In the genomic region with DNA sequence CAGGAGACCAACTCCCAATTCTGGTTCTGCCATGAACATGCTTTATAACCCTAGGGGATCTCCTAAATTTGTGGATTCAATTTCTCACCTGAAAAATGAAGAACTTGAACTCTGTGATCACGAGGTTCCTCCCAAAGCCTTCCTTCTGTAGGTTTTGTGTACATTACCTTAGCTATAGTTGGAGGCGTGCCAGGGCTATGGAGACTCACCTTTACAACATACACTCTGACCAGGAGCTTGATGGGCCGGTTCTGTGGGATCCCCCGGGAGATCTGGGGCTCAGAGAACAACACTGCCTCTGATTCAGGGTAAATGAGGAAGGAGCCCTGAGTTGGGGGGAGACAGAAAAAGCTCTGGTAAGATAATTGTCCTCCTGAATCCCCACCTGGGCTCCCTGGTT, we compare ENCODE assay signal across 28 cellular contexts. TPM values are rescaled to one million over a fixed set of nuclear protein-coding genes. Genes with fewer than 3 reads are reported as not detected.
DNase-seq lines count a peak whose midpoint lies in the region; ATAC-seq, FAIRE-seq and TF ChIP-seq lines count a peak whose summit lies in the region.
"Had no signal": no experiment of that assay in that cellular context is flagged by ENCODE, and none has a peak within 500 bp of the region (broad histone marks: within the 10 kb centered on the region; RNA-seq: fewer than 3 reads in every experiment).

No MANE protein-coding gene starts in this region.

- POLR2A ChIA-PET in HepG2 (lab: Yijun Ruan, JAX), result interaction anchor here (1.8 kb wide), 1 partner anchor 34 kb away, joined by 8 read pairs; a partner anchor contains a TSS
- POLR2A ChIA-PET in PC-9 (lab: Charles Lee; ENCODE audit: unreplicated experiment), result interaction anchor here (0.6 to 1.1 kb wide), 3 partner anchors 13 to 43 kb away, joined by 3 to 12 read pairs (median 4); no protein-coding TSS in a partner anchor

- no peak for FAIRE-seq in HepG2 (lab: Jason Lieb, UNC)

- intact Hi-C loops in HepG2 (cut with micrococcal nuclease; ENCODE audit: unreplicated experiment) (no loop called here), right lobe of liver (cut with DNase I) (no loop called here), PC-9 (cut with micrococcal nuclease; ENCODE audit: unreplicated experiment) (loop anchor here (1.0 to 2.0 kb wide), 2 partner anchors 31 to 40 kb away; no protein-coding TSS in a partner anchor), left colon (cut with DNase I, micrococcal nuclease) (no loop called here), adrenal gland (cut with DNase I) (no loop called here)

- ATAC-seq in HepG2 (peak; percentile 53), right lobe of liver (no peak), left colon (peak; percentile 96), GM21447 (IDR thresholded peaks at IDR 0.05; ENCODE audit: unreplicated experiment) (no peak), HG03139 (IDR thresholded peaks at IDR 0.05; ENCODE audit: unreplicated experiment) (no peak)
- ATAC-seq: GM23338; stimulated activated naive CD8-positive, alpha-beta T cell treated with anti-CD3 and anti-CD28 coated beads, Interleukin-15, Interleukin-2, amounts not matched to agents 100 U/mL and 50 U/mL, for 24 hours had no signal

- H3K4me2 ChIP-seq in HepG2 (ENCODE audit: low read depth, low read length) (peak overlapping the region; percentile 46), PC-9 (peak overlapping the region; percentile 78)
- H3K4me2 ChIP-seq: GM23338 had no signal

- H2AFZ ChIP-seq in HepG2 (ENCODE audit: low read length), result no peak overlapping the region
- peak overlapping the region; percentile 54; the same call in 1 of the 2 replicates for H2AFZ ChIP-seq in PC-9
- H2AFZ ChIP-seq: GM23338 had no signal

- peaks cover 41% of the 10 kb centered on the region for H3F3A ChIP-seq in PC-9 (ENCODE audit: insufficient read depth, low read depth)

- TF ChIP-seq EP300 in HepG2 (IDR thresholded peaks at IDR 0.05; ENCODE audit: low read depth in 2 of 2, low read length in 2 of 2), result no peak
- TF ChIP-seq EP300 in HepG2 (CRISPR knock-in tag; IDR thresholded peaks at IDR 0.05; ENCODE audit: borderline replicate concordance), result no peak

- CTCF ChIA-PET in HepG2 (lab: Yijun Ruan, JAX; ENCODE audit: low intra/inter-chr PET ratio, low total read pairs), result no interaction called here
- CTCF ChIA-PET in PC-9 (lab: Charles Lee), result interaction anchor here (1.5 kb wide), 1 partner anchor 43 kb away, joined by 3 read pairs; no protein-coding TSS in a partner anchor

- no peak for TF ChIP-seq POLR2A in HepG2 (IDR thresholded peaks at IDR 0.05; ENCODE audit: insufficient read depth in 1 of 2, low read depth in 2 of 2, low read length in 2 of 2)
- TF ChIP-seq POLR2A in right lobe of liver (IDR thresholded peaks at IDR 0.05), result no peak
- no peak for TF ChIP-seq POLR2A in adrenal gland (IDR thresholded peaks at IDR 0.05)

- H3K36me3 ChIP-seq in HepG2 (replicated peaks in 1 of 2; ENCODE audit: control insufficient read depth in 1 of 2, insufficient read depth in 2 of 2, low read length in 2 of 2) (no peaks in the 10 kb centered on the region), right lobe of liver (no peaks in the 10 kb centered on the region), PC-9 (ENCODE audit: low read depth) (peaks cover 31% of the 10 kb centered on the region), adrenal gland (replicated peaks in 1 of 2) (no peaks in the 10 kb centered on the region)
- H3K36me3 ChIP-seq: Peyer's patch, thyroid gland had no signal

- H3K4me3 ChIP-seq in HepG2 (replicated peaks in 1 of 3; ENCODE audit: insufficient read depth in 1 of 3, low read depth in 2 of 3, low read length in 3 of 3) (no peak overlapping the region), right lobe of liver (no peak overlapping the region), PC-9 (peak overlapping the region; percentile 32; the same call in 1 of the 2 replicates), adrenal gland (no peak overlapping the region)
- H3K4me3 ChIP-seq: GM23338, Peyer's patch, SK-N-MC, thyroid gland had no signal

- DNase-seq in HepG2 (ENCODE audit: low spot score), result peak; percentile 62
- no peak for DNase-seq in right lobe of liver
- peak; percentile 88 to 95 for DNase-seq in PC-9
- peak; percentile 89 to 92 for DNase-seq in left colon
- no peak for DNase-seq in activated CD4-positive, alpha-beta T cell treated with anti-CD3 and anti-CD28 coated beads for 48 hours
- DNase-seq in adrenal gland, result no peak
- DNase-seq: activated CD4-positive, alpha-beta T cell treated with anti-CD3 and anti-CD28 coated beads, Interleukin-2, amount 50 U/mL, for 4 hours; activated CD8-positive, alpha-beta memory T cell treated with anti-CD3 and anti-CD28 coated beads, Interleukin-2, amount 50 U/mL, for 4 hours; EL; MV-4-11; NCI-H187 treated with DMSO at 0.1 percent for 48 hours; NCI-H226; NK-92 treated with Interleukin-12 subunit alpha and Interleukin-12 subunit beta, amount 100 ng/mL, for 24 hours; nucleus accumbens; retina; stimulated activated CD4-positive, alpha-beta T cell treated with anti-CD3 and anti-CD28 coated beads, Interleukin-4, amount 100 ng/mL, for 4 hours; stimulated activated naive CD8-positive, alpha-beta T cell treated with anti-CD3 and anti-CD28 coated beads, Interleukin-15, Interleukin-2, amounts not matched to agents 100 U/mL and 50 U/mL, for 24 hours; T-helper 2 cell; thyroid gland had no signal

- in situ Hi-C loops in HepG2 (cut with HindIII; ENCODE audit: extremely low pct_ligation_motif_present, low pct_unique_long_range_greater_than_20kb), result no loop called here

- TF ChIP-seq CTCF in HepG2 (CRISPR knock-in tag; IDR thresholded peaks at IDR 0.05), result no peak
- no peak for TF ChIP-seq CTCF in right lobe of liver (IDR thresholded peaks at IDR 0.05)
- TF ChIP-seq CTCF in PC-9 (conservative IDR thresholded peaks at IDR 0.05), result no peak
- no peak for TF ChIP-seq CTCF in adrenal gland (IDR thresholded peaks at IDR 0.05)

- no peaks in the 10 kb centered on the region for H3K9me2 ChIP-seq in PC-9 (ENCODE audit: insufficient read depth)

- no TSS peak for BruUV-seq in HepG2 (replicated peaks; lab: Mats Ljungman, UMichigan)
- BruUV-seq in PC-9 (replicated peaks; lab: Mats Ljungman, UMichigan), result no TSS peak

- H3K27ac ChIP-seq in HepG2 (ENCODE audit: extremely low read length, insufficient read depth, low read length) (no peak overlapping the region), right lobe of liver (no peak overlapping the region), PC-9 (peak overlapping the region; percentile 91), adrenal gland (no peak overlapping the region)
- H3K27ac ChIP-seq: Peyer's patch, SK-N-MC, thyroid gland, VCaP had no signal

- H3K4me1 ChIP-seq in HepG2 (ENCODE audit: insufficient read depth, low read length) (peaks cover 23% of the 10 kb centered on the region), right lobe of liver (no peaks in the 10 kb centered on the region), PC-9 (replicated peaks; ENCODE audit: insufficient read depth) (peaks cover 44% of the 10 kb centered on the region), adrenal gland (replicated peaks in 1 of 2) (no peaks in the 10 kb centered on the region)
- H3K4me1 ChIP-seq: Peyer's patch, thyroid gland had no signal

- no peaks in the 10 kb centered on the region for H3K79me2 ChIP-seq in HepG2 (ENCODE audit: insufficient read depth, low read length)
- H3K79me2 ChIP-seq in PC-9 (ENCODE audit: low read depth), result no peaks in the 10 kb centered on the region

- no peak for TF ChIP-seq RAD21 in HepG2 (CRISPR knock-in tag; IDR thresholded peaks at IDR 0.05)

- H4K20me1 ChIP-seq in HepG2 (ENCODE audit: insufficient read depth, low read length) (no peaks in the 10 kb centered on the region), PC-9 (ENCODE audit: insufficient read depth) (no peaks in the 10 kb centered on the region)

- no peak overlapping the region for H3K9ac ChIP-seq in HepG2 (ENCODE audit: insufficient read depth, low read depth, low read length)

- no peaks in the 10 kb centered on the region for H3K27me3 ChIP-seq in HepG2 (ENCODE audit: control insufficient read depth in 1 of 2, insufficient read depth in 2 of 2, low read length in 2 of 2)
- no peaks in the 10 kb centered on the region for H3K27me3 ChIP-seq in right lobe of liver
- no peaks in the 10 kb centered on the region for H3K27me3 ChIP-seq in PC-9 (ENCODE audit: insufficient read depth, low read depth)
- H3K27me3 ChIP-seq in adrenal gland, result no peaks in the 10 kb centered on the region
- H3K27me3 ChIP-seq: Peyer's patch, thyroid gland had no signal

- WGBS in HepG2 (ENCODE audit: low lambda C conversion rate), result 0% methylated on average over 4 of the region's 4 CpGs
- 33% methylated on average over 3 of the region's 4 CpGs for WGBS in right lobe of liver (ENCODE audit: insufficient coverage, low coverage, low lambda C conversion rate, missing lambda C conversion rate)
- WGBS in adrenal gland, 4 donors, result 70 to 84% (median 81%) methylated on average over 2 to 4 of the region's 4 CpGs

- H3K9me3 ChIP-seq in HepG2 (ENCODE audit: low read length) (peaks cover 8% of the 10 kb centered on the region), right lobe of liver (no peaks in the 10 kb centered on the region), PC-9 (ENCODE audit: insufficient read depth, low read depth) (no peaks in the 10 kb centered on the region), adrenal gland (replicated peaks in 1 of 3) (no peaks in the 10 kb centered on the region)
- H3K9me3 ChIP-seq: thyroid gland had no signal

RNA-seq across cellular contexts. Expression of a gene that starts 34.1 kb away (rescaled TPM):
- total RNA-seq in HepG2 (2016; rRNA removed; fragmentation: Illumina TruSeq; extraction: Trizol), result 224 and 407 TPM in 2 replicates
- total RNA-seq in HepG2 (2016; cell fraction: cytosol; rRNA removed; fragmentation: Illumina TruSeq; extraction: Trizol; ENCODE audit: low read depth), result 309 and 324 TPM in 2 replicates
- 220 and 420 TPM in 2 replicates for total RNA-seq in HepG2 (2016; cell fraction: insoluble cytoplasmic fraction; rRNA removed; fragmentation: Illumina TruSeq; extraction: Trizol)
- 396 and 433 TPM in 2 replicates for total RNA-seq in HepG2 (2016; cell fraction: membrane; rRNA removed; fragmentation: Illumina TruSeq; extraction: Trizol)
- 264 and 296 TPM in 2 replicates for total RNA-seq in HepG2 (2016; cell fraction: nucleus; rRNA removed; fragmentation: Illumina TruSeq; extraction: Trizol)
- 610 and 670 TPM in 2 replicates for polyA plus RNA-seq in HepG2 (2011; rRNA removed)
- 697 and 907 TPM in 2 replicates for polyA plus RNA-seq in HepG2 (2011; cell fraction: cytosol; rRNA removed)
- polyA plus RNA-seq in HepG2 (2011; cell fraction: nucleus; rRNA removed), result 512 and 519 TPM in 2 replicates
- polyA plus RNA-seq in HepG2 (2012), result 356 and 493 TPM in 2 replicates
- 247 and 288 TPM in 2 replicates for polyA plus RNA-seq in HepG2 (2016; cell fraction: cytosol; fragmentation: Illumina TruSeq; extraction: Trizol; ENCODE audit: low read depth)
- polyA plus RNA-seq in HepG2 (2016; cell fraction: insoluble cytoplasmic fraction; fragmentation: Illumina TruSeq; extraction: Trizol; ENCODE audit: low read depth), result 179 and 200 TPM in 2 replicates
- 343 and 357 TPM in 2 replicates for polyA plus RNA-seq in HepG2 (2016; cell fraction: membrane; fragmentation: Illumina TruSeq; extraction: Trizol; ENCODE audit: low read depth)
- 461 and 472 TPM in 2 replicates for polyA plus RNA-seq in HepG2 (2016; cell fraction: nucleus; fragmentation: Illumina TruSeq; extraction: Trizol; ENCODE audit: insufficient read depth, low read depth)
- 491 and 704 TPM in 2 replicates for polyA minus RNA-seq in HepG2 (2011; rRNA and poly(A)+ RNA removed; ENCODE audit: low replicate concordance)
- 143 and 159 TPM in 2 replicates for polyA minus RNA-seq in HepG2 (2011; cell fraction: cytosol; rRNA and poly(A)+ RNA removed)
- 106 and 126 TPM in 2 replicates for polyA minus RNA-seq in HepG2 (2011; cell fraction: nucleus; rRNA and poly(A)+ RNA removed)
- 100 to 1,000 TPM in 4 of 6 experiments, 10 to 100 TPM in 2; 82.7 to 129 (median 112) TPM for total RNA-seq in right lobe of liver
- total RNA-seq in PC-9 (2021), result 341 and 435 TPM in 2 replicates
- total RNA-seq in left colon, result 100 to 1,000 TPM; 262 to 278 TPM
- total RNA-seq in adrenal gland, result 100 to 1,000 TPM; 233 to 377 (median 271) TPM
- 100 to 1,000 TPM; 217 to 351 (median 221) TPM for polyA plus RNA-seq in adrenal gland

RNA-seq across cellular contexts. Expression of a gene that starts 39.7 kb away (rescaled TPM):
- total RNA-seq in HepG2 (2016; rRNA removed; fragmentation: Illumina TruSeq; extraction: Trizol) (2.5 and 5.8 TPM in 2 replicates), right lobe of liver (10 to 100 TPM in 1 of 6 experiments, 1 to 10 TPM in 5; 1.7 to 13.8 (median 3.6) TPM), PC-9 (2021) (14.1 and 22.9 TPM in 2 replicates), left colon (1 to 10 TPM; 3.2 to 5.8 TPM), adrenal gland (10 to 100 TPM in 5 of 8 donors, 1 to 10 TPM in 3; 5.1 to 32.0 (median 12.9) TPM)
- total RNA-seq in HepG2 (2016; cell fraction: cytosol; rRNA removed; fragmentation: Illumina TruSeq; extraction: Trizol; ENCODE audit: low read depth), result 2.5 and 4.4 TPM in 2 replicates
- 4.1 and 5.3 TPM in 2 replicates for total RNA-seq in HepG2 (2016; cell fraction: insoluble cytoplasmic fraction; rRNA removed; fragmentation: Illumina TruSeq; extraction: Trizol)
- total RNA-seq in HepG2 (2016; cell fraction: membrane; rRNA removed; fragmentation: Illumina TruSeq; extraction: Trizol), result 3.0 and 4.9 TPM in 2 replicates
- total RNA-seq in HepG2 (2016; cell fraction: nucleus; rRNA removed; fragmentation: Illumina TruSeq; extraction: Trizol), result 3.3 and 6.5 TPM in 2 replicates
- polyA plus RNA-seq in HepG2 (2011; rRNA removed) (137 and 149 TPM in 2 replicates), adrenal gland (10 to 100 TPM in 2 of 3 donors, 1 to 10 TPM in 1; 2.7 to 15.4 (median 12.5) TPM)
- 115 and 170 TPM in 2 replicates for polyA plus RNA-seq in HepG2 (2011; cell fraction: cytosol; rRNA removed)
- polyA plus RNA-seq in HepG2 (2011; cell fraction: nucleus; rRNA removed), result 334 and 438 TPM in 2 replicates
- 64.5 and 105 TPM in 2 replicates for polyA plus RNA-seq in HepG2 (2012)
- 3.0 and 3.3 TPM in 2 replicates for polyA plus RNA-seq in HepG2 (2016; cell fraction: cytosol; fragmentation: Illumina TruSeq; extraction: Trizol; ENCODE audit: low read depth)
- 2.3 and 4.7 TPM in 2 replicates for polyA plus RNA-seq in HepG2 (2016; cell fraction: insoluble cytoplasmic fraction; fragmentation: Illumina TruSeq; extraction: Trizol; ENCODE audit: low read depth)
- polyA plus RNA-seq in HepG2 (2016; cell fraction: membrane; fragmentation: Illumina TruSeq; extraction: Trizol; ENCODE audit: low read depth), result 3.0 TPM in 2 replicates
- polyA plus RNA-seq in HepG2 (2016; cell fraction: nucleus; fragmentation: Illumina TruSeq; extraction: Trizol; ENCODE audit: insufficient read depth, low read depth), result 9.7 and 14.0 TPM in 2 replicates
- 2.7 and 72.2 TPM in 2 replicates for polyA minus RNA-seq in HepG2 (2011; rRNA and poly(A)+ RNA removed; ENCODE audit: low replicate concordance)
- polyA minus RNA-seq in HepG2 (2011; cell fraction: cytosol; rRNA and poly(A)+ RNA removed), result 33.7 and 35.8 TPM in 2 replicates
- 26.8 and 32.9 TPM in 2 replicates for polyA minus RNA-seq in HepG2 (2011; cell fraction: nucleus; rRNA and poly(A)+ RNA removed)

RNA-seq across cellular contexts. Expression of a gene that starts 46.5 kb away (rescaled TPM):
- total RNA-seq in HepG2 (2016; rRNA removed; fragmentation: Illumina TruSeq; extraction: Trizol), result not detected in 2 replicates
- not detected in 2 replicates for total RNA-seq in HepG2 (2016; cell fraction: cytosol; rRNA removed; fragmentation: Illumina TruSeq; extraction: Trizol; ENCODE audit: low read depth)
- not detected in 2 replicates for total RNA-seq in HepG2 (2016; cell fraction: insoluble cytoplasmic fraction; rRNA removed; fragmentation: Illumina TruSeq; extraction: Trizol)
- total RNA-seq in HepG2 (2016; cell fraction: membrane; rRNA removed; fragmentation: Illumina TruSeq; extraction: Trizol), result not detected in 2 replicates
- not detected in 2 replicates for total RNA-seq in HepG2 (2016; cell fraction: nucleus; rRNA removed; fragmentation: Illumina TruSeq; extraction: Trizol)
- not detected in 2 replicates for polyA plus RNA-seq in HepG2 (2011; rRNA removed)
- not detected in 2 replicates for polyA plus RNA-seq in HepG2 (2011; cell fraction: cytosol; rRNA removed)
- not detected in 2 replicates for polyA plus RNA-seq in HepG2 (2011; cell fraction: nucleus; rRNA removed)
- polyA plus RNA-seq in HepG2 (2012), result not detected in 2 replicates
- not detected in 2 replicates for polyA plus RNA-seq in HepG2 (2016; cell fraction: cytosol; fragmentation: Illumina TruSeq; extraction: Trizol; ENCODE audit: low read depth)
- not detected in 2 replicates for polyA plus RNA-seq in HepG2 (2016; cell fraction: insoluble cytoplasmic fraction; fragmentation: Illumina TruSeq; extraction: Trizol; ENCODE audit: low read depth)
- polyA plus RNA-seq in HepG2 (2016; cell fraction: membrane; fragmentation: Illumina TruSeq; extraction: Trizol; ENCODE audit: low read depth), result not detected in 2 replicates
- not detected in 2 replicates for polyA plus RNA-seq in HepG2 (2016; cell fraction: nucleus; fragmentation: Illumina TruSeq; extraction: Trizol; ENCODE audit: insufficient read depth, low read depth)
- polyA minus RNA-seq in HepG2 (2011; rRNA and poly(A)+ RNA removed; ENCODE audit: low replicate concordance), result not detected in 2 replicates
- polyA minus RNA-seq in HepG2 (2011; cell fraction: cytosol; rRNA and poly(A)+ RNA removed), result not detected in 2 replicates
- not detected in 2 replicates for polyA minus RNA-seq in HepG2 (2011; cell fraction: nucleus; rRNA and poly(A)+ RNA removed)
- not detected for total RNA-seq in right lobe of liver
- not detected in 2 replicates for total RNA-seq in PC-9 (2021)
- total RNA-seq in left colon, result not detected
- total RNA-seq in adrenal gland, result not detected
- not detected for polyA plus RNA-seq in adrenal gland
- total RNA-seq: activated T-helper 2 cell treated with anti-CD3 and anti-CD28 coated beads, Interferon-gamma antibody, Interleukin-2, Interleukin-4, amounts not matched to agents 10 μg/mL and 5 μg/mL and 100 μg/mL, durations not matched to agents 14 hours and 24 hours and 36 hours; Caco-2; GM23338; Peyer's patch; thyroid gland had no signal
- polyA plus RNA-seq: BJ, GM23338 had no signal

Comparison
In these comparisons a context has a peak if more than half of its experiments do, and no peak if none do; other contexts are left out.
1. ATAC-seq: peak in HepG2 (single experiment) and left colon (single experiment); none in right lobe of liver (0 of 4), GM21447 (single experiment) and HG03139 (single experiment).
2. DNase-seq: peak in HepG2 (single experiment), PC-9 (2 of 2) and left colon (2 of 2); none in right lobe of liver (0 of 3), activated CD4-positive, alpha-beta T cell treated with anti-CD3 and anti-CD28 coated beads for 48 hours (single experiment) and adrenal gland (0 of 7).